In the genomic region with DNA sequence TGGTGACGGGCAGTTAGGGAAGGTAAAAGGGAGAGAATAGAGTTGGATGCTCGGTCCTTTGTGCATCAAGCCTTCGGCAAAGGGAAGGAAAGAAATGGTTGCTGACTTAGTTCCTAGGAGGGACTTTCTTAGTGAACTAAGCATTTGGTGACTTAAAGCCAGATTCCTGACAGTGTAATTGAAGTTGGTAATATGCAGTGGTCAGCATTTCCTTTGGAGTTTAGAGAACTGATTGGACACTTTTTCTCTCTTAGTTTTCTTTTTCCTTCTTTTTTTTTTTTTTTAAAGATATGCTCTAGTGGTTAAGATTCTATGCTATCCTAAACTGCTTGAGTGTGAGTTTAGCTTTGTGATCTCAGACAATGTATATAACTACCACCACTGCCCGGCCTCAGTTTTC, we compare ENCODE assay signal across 9 cellular contexts. TPM values are rescaled to one million over a fixed set of nuclear protein-coding genes. Genes with fewer than 3 reads are reported as not detected.
DNase-seq lines count a peak whose midpoint lies in the region; ATAC-seq and TF ChIP-seq lines count a peak whose summit lies in the region.
"Had no signal": no experiment of that assay in that cellular context is flagged by ENCODE, and none has a peak within 500 bp of the region (broad histone marks: within the 10 kb centered on the region; RNA-seq: fewer than 3 reads in every experiment).

No MANE protein-coding gene starts in this region.

- no peak for ATAC-seq in GM19455 (IDR thresholded peaks at IDR 0.05; ENCODE audit: unreplicated experiment)

- peaks cover 42% of the 10 kb centered on the region for H3K4me1 ChIP-seq in CD4-positive, alpha-beta memory T cell (ENCODE audit: insufficient read depth, low read length)
- peaks cover 27% of the 10 kb centered on the region for H3K4me1 ChIP-seq in Karpas-422 (ENCODE audit: low read length)
- H3K4me1 ChIP-seq in colonic mucosa, result peaks cover 19% of the 10 kb centered on the region

- intact Hi-C loops in CD4-positive, alpha-beta memory T cell (cut with micrococcal nuclease), result no loop called here
- intact Hi-C loops in colonic mucosa (cut with DNase I), result no loop called here

- peaks cover 67% of the 10 kb centered on the region for H3K79me2 ChIP-seq in Karpas-422 (ENCODE audit: low read length)

- H3K4me2 ChIP-seq in Karpas-422 (ENCODE audit: low read depth, low read length, poor library complexity, severe bottlenecking), result peak overlapping the region; percentile 80

- H2AFZ ChIP-seq in Karpas-422 (ENCODE audit: low read length), result no peak overlapping the region

- peaks cover 0 to 2% (median 0%) of the 10 kb centered on the region in 8 donors for H3K9me3 Mint-ChIP-seq in CD4-positive, alpha-beta memory T cell
- no peaks in the 10 kb centered on the region for H3K9me3 Mint-ChIP-seq in nephron

- H3K36me3 Mint-ChIP-seq in CD4-positive, alpha-beta memory T cell, result peaks cover 10 to 36% of the 10 kb centered on the region in 2 donors
- peaks cover 24% of the 10 kb centered on the region for H3K36me3 Mint-ChIP-seq in nephron (ENCODE audit: low read depth)

- TF ChIP-seq CTCF in colonic mucosa (IDR thresholded peaks at IDR 0.05), result no peak
- no peak for TF ChIP-seq CTCF in nephron (IDR thresholded peaks at IDR 0.05; ENCODE audit: unreplicated experiment in 3 of 3)

- H3K4me3 ChIP-seq in CD4-positive, alpha-beta memory T cell (ENCODE audit: low read length in 2 of 2), result peak overlapping the region in 1 of 2 donors; percentile 19
- H3K4me3 ChIP-seq in Karpas-422 (ENCODE audit: low read length) (peak overlapping the region; percentile 78), colonic mucosa (peak overlapping the region; percentile 97)

- no peak for DNase-seq in CD4-positive, alpha-beta memory T cell
- no peak for DNase-seq in Karpas-422
- DNase-seq in colonic mucosa, result no peak
- no peak for DNase-seq in NCI-H82 treated with DMSO at 0.1 percent for 48 hours (lab: John Stamatoyannopoulos, UW; ENCODE audit: unreplicated experiment)
- DNase-seq in cerebellar nuclear complex (lab: John Stamatoyannopoulos, UW), result no peak
- no peak for DNase-seq in SHP77 (lab: John Stamatoyannopoulos, UW)
- DNase-seq: activated CD8-positive, alpha-beta memory T cell treated with anti-CD3 and anti-CD28 coated beads, Interleukin-2, amount 50 U/mL, for 4 hours had no signal

- POLR2A ChIA-PET in CD4-positive, alpha-beta memory T cell (lab: Charles Lee; ENCODE audit: partially characterized antibody), result interaction anchor here (1.1 to 1.2 kb wide), 2 partner anchors 10 to 65 kb away, joined by 4 read pairs; partner anchors contain the start of gene GNE

- peaks cover 16% of the 10 kb centered on the region for H3K36me3 ChIP-seq in CD4-positive, alpha-beta memory T cell (ENCODE audit: insufficient read depth, low read length)
- peaks cover 25% of the 10 kb centered on the region; the same call in 1 of the 2 replicates for H3K36me3 ChIP-seq in Karpas-422 (ENCODE audit: insufficient read depth, low read length)
- H3K36me3 ChIP-seq in colonic mucosa, result no peaks in the 10 kb centered on the region

- H3K27ac ChIP-seq in CD4-positive, alpha-beta memory T cell (ENCODE audit: low read depth, low read length), result peak overlapping the region; percentile 91
- H3K27ac ChIP-seq in Karpas-422 (ENCODE audit: low read length), result no peak overlapping the region
- no peak overlapping the region for H3K27ac ChIP-seq in colonic mucosa

- CTCF ChIA-PET in CD4-positive, alpha-beta memory T cell (lab: Charles Lee; ENCODE audit: partially characterized antibody), result interaction anchor here (1.7 kb wide), 1 partner anchor 136 kb away, joined by 5 read pairs; no protein-coding TSS in a partner anchor

- peaks cover 44% of the 10 kb centered on the region for H4K20me1 ChIP-seq in Karpas-422 (ENCODE audit: insufficient read depth, low read depth, low read length)

- H3K9me3 ChIP-seq in CD4-positive, alpha-beta memory T cell (ENCODE audit: control insufficient read depth in 1 of 2, low read length in 2 of 2), result no peaks in the 10 kb centered on the region
- H3K9me3 ChIP-seq in Karpas-422 (ENCODE audit: low read length) (no peaks in the 10 kb centered on the region), colonic mucosa (no peaks in the 10 kb centered on the region)

- H3K4me3 Mint-ChIP-seq in CD4-positive, alpha-beta memory T cell, result peak overlapping the region; percentile 90 to 98 (median 94)
- H3K4me3 Mint-ChIP-seq in nephron, result peak overlapping the region; percentile 88 to 90 (median 89)

- H3K9ac ChIP-seq in Karpas-422 (ENCODE audit: low read length) (peak overlapping the region; percentile 88; the same call in 1 of the 2 replicates), colonic mucosa (ENCODE audit: low read depth in 2 of 2, low read length in 2 of 2) (peak overlapping the region in 1 of 2 donors; percentile 68)

- H3K9me2 ChIP-seq in Karpas-422 (replicated peaks; ENCODE audit: insufficient read depth, low read length), result no peaks in the 10 kb centered on the region

- H3K4me1 Mint-ChIP-seq in CD4-positive, alpha-beta memory T cell, result peaks cover 44 to 63% (median 52%) of the 10 kb centered on the region in 4 donors
- H3K4me1 Mint-ChIP-seq in nephron, result peaks cover 47% of the 10 kb centered on the region

- peak overlapping the region in 4 of 7 donors; percentile 1 to 92 (median 48) for H3K27ac Mint-ChIP-seq in CD4-positive, alpha-beta memory T cell
- H3K27ac Mint-ChIP-seq in nephron, result peak overlapping the region; percentile 64 to 92 (median 91)

- peaks cover 0 to 1% of the 10 kb centered on the region in 2 donors for H3K27me3 Mint-ChIP-seq in CD4-positive, alpha-beta memory T cell
- no peaks in the 10 kb centered on the region for H3K27me3 Mint-ChIP-seq in nephron (ENCODE audit: low read depth)

- no peaks in the 10 kb centered on the region for H3K27me3 ChIP-seq in CD4-positive, alpha-beta memory T cell (ENCODE audit: insufficient read depth, low read length)
- H3K27me3 ChIP-seq in Karpas-422 (ENCODE audit: low read length) (no peaks in the 10 kb centered on the region), colonic mucosa (no peaks in the 10 kb centered on the region)

RNA-seq across cellular contexts. Expression of gene CLTA, which starts 2.3 kb away (rescaled TPM):
- 10 to 100 TPM; 69.9 to 72.3 TPM for total RNA-seq in CD4-positive, alpha-beta memory T cell
- polyA plus RNA-seq in CD4-positive, alpha-beta memory T cell, result 100 to 1,000 TPM in 1 of 2 donors, 10 to 100 TPM in 1; 46.0 to 106 TPM
- 147 and 172 TPM in 2 replicates for total RNA-seq in Karpas-422 (2014; rRNA removed; shearing (Covaris generic); ENCODE audit: low replicate concordance)
- 100 to 1,000 TPM; 210 to 312 TPM for total RNA-seq in colonic mucosa

RNA-seq across cellular contexts. Expression of gene CCIN, which starts 23.9 kb away (rescaled TPM):
- not detected for total RNA-seq in CD4-positive, alpha-beta memory T cell
- not detected for polyA plus RNA-seq in CD4-positive, alpha-beta memory T cell
- total RNA-seq in Karpas-422 (2014; rRNA removed; shearing (Covaris generic); ENCODE audit: low replicate concordance), result not detected in 2 replicates
- total RNA-seq in colonic mucosa, result under 1 TPM in 1 of 2 donors, not detected in 1; 0.32 TPM

RNA-seq across cellular contexts. Expression of gene GLIPR2, which starts 56.5 kb away (rescaled TPM):
- 10 to 100 TPM; 17.0 to 18.9 TPM for total RNA-seq in CD4-positive, alpha-beta memory T cell
- polyA plus RNA-seq in CD4-positive, alpha-beta memory T cell, result 100 to 1,000 TPM; 140 to 213 TPM
- total RNA-seq in Karpas-422 (2014; rRNA removed; shearing (Covaris generic); ENCODE audit: low replicate concordance), result 0.51 and 0.75 TPM in 2 replicates
- 10 to 100 TPM; 33.1 to 44.9 TPM for total RNA-seq in colonic mucosa

Comparison
In these comparisons a context has a peak if more than half of its experiments do, and no peak if none do; other contexts are left out.
1. RNA of gene GLIPR2, which starts 56.5 kb away (total RNA-seq): 33.1 to 44.9 TPM in colonic mucosa and 17.0 to 18.9 TPM in CD4-positive, alpha-beta memory T cell; 0.51 to 0.75 TPM in Karpas-422; every median in the first group is over 10 times any median in the second.